Comparison of ENCODE assay signal across 8 cellular contexts in the genomic region with DNA sequence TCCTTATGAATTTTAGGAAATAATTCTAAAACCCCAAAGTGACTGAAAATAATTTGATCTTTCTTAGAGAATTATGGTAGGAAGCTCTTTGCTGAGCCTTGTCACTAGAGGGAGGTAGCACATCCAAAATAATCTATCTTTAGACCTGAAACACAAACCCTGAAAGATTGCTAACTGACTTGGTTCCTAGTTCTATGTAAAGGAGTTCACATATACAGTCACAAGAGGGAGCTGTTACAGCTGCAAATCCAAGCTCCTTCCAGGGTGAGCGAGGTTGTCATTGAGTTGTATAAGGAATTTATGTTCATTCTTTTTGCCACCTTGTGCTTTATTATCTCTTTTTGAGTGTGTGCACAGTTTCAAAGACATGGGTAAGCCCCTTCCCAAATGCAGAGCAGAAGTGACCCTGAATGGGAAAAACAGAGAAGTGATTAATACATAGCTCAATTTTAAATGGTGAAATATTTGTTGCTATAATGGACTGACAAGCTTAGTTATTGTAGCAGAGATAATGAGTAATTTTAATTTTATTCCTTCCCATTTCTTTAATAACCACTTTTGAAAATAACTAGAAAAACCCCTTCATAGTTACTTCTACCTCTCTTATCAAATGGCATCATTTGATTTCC.
A peak's percentile ranks its signal among the peaks of the same experiment; 100 is the strongest.
DNase-seq lines count a peak whose midpoint lies in the region; ATAC-seq and TF ChIP-seq lines count a peak whose summit lies in the region.

No MANE protein-coding gene starts in this region.

- H3K4me1 ChIP-seq in OCI-LY7 (ENCODE audit: insufficient read depth, low read length, poor library complexity, severe bottlenecking): no peaks in the 10 kb centered on the region

- H3K4me2 ChIP-seq in OCI-LY7 (ENCODE audit: low read length): no peak overlapping the region

- no TSS peak for BruUV-seq in OCI-LY7 (replicated peaks; lab: Mats Ljungman, UMichigan)

- peak; percentile 89 for TF ChIP-seq CTCF in OCI-LY7 (conservative IDR thresholded peaks at IDR 0.05; ENCODE audit: low read length)

- no peaks in the 10 kb centered on the region for H3K79me2 ChIP-seq in OCI-LY7 (ENCODE audit: insufficient read depth, low read depth, low read length)

- DNase-seq in Daoy (ENCODE audit: low read depth) (peak; percentile 48), HCEC 1CT (peak; percentile 51), OCI-LY7 (ENCODE audit: low spot score) (peak; percentile 56), cerebellar cortex (ENCODE audit: low spot score) (peak; percentile 26), lung microvascular endothelial cell (ENCODE audit: low read depth in 2 of 2) (peak; percentile 28 to 50), posterior cingulate gyrus (no peak), NCI-H2107 treated with DMSO at 0.1 percent for 48 hours (lab: John Stamatoyannopoulos, UW; ENCODE audit: unreplicated experiment) (no peak)

- no peak for ATAC-seq in HG03520 (IDR thresholded peaks at IDR 0.05; ENCODE audit: unreplicated experiment)

- H3K4me3 ChIP-seq in OCI-LY7 (ENCODE audit: low read depth, low read length, poor library complexity, severe bottlenecking): no peak overlapping the region

- intact Hi-C loops in OCI-LY7 (cut with micrococcal nuclease; ENCODE audit: unreplicated experiment): no loop called here
- intact Hi-C loops in posterior cingulate gyrus (cut with DNase I): no loop called here

- CTCF ChIA-PET in OCI-LY7 (lab: Charles Lee; ENCODE audit: unreplicated experiment): interaction anchor here (0.7 to 1.5 kb wide), 4 partner anchors 11 to 36 kb away, joined by 3 read pairs; no protein-coding TSS in a partner anchor

- no peaks in the 10 kb centered on the region for H4K20me1 ChIP-seq in OCI-LY7 (ENCODE audit: insufficient read depth, low read length)

- no peaks in the 10 kb centered on the region for H3K9me2 ChIP-seq in OCI-LY7 (ENCODE audit: insufficient read depth, low read length)

- no peaks in the 10 kb centered on the region for H3K9me3 ChIP-seq in OCI-LY7 (ENCODE audit: low read length)

- no peak overlapping the region for H2AFZ ChIP-seq in OCI-LY7 (ENCODE audit: low read length)

- no peak overlapping the region for H3K27ac ChIP-seq in OCI-LY7 (ENCODE audit: low read depth, low read length, poor library complexity, severe bottlenecking)

- no peaks in the 10 kb centered on the region for H3K36me3 ChIP-seq in OCI-LY7 (ENCODE audit: insufficient read depth, low read length)

- POLR2A ChIA-PET in OCI-LY7 (lab: Charles Lee): interaction anchor here (0.5 to 1.2 kb wide), 7 partner anchors 11 to 1543 kb away, joined by 3 to 7 read pairs (median 3); no protein-coding TSS in a partner anchor

Comparison
In these comparisons a context has a peak if more than half of its experiments do, and no peak if none do; other contexts are left out.
1. DNase-seq: peak in Daoy (single experiment), HCEC 1CT (single experiment), OCI-LY7 (single experiment), cerebellar cortex (single experiment) and lung microvascular endothelial cell (2 of 2); none in posterior cingulate gyrus (0 of 10) and NCI-H2107 treated with DMSO at 0.1 percent for 48 hours (single experiment).